16 cellular contexts compared by ENCODE assay signal in genomic region chrX:17803449-17803848, GRCh38. TPM values are rescaled to one million over a fixed set of nuclear protein-coding genes. Genes with fewer than 3 reads are reported as not detected.
DNase-seq lines count a peak whose midpoint lies in the region; ATAC-seq and TF ChIP-seq lines count a peak whose summit lies in the region.
"Had no signal": no experiment of that assay in that cellular context is flagged by ENCODE, and none has a peak within 500 bp of the region (broad histone marks: within the 10 kb centered on the region; RNA-seq: fewer than 3 reads in every experiment).

No MANE protein-coding gene starts in this region.

- peaks cover 4% of the 10 kb centered on the region for H3K27me3 Mint-ChIP-seq in neural progenitor cell (ENCODE audit: insufficient read depth, low read depth)
- H3K27me3 Mint-ChIP-seq: CD4-positive, alpha-beta memory T cell had no signal

- no peak overlapping the region for H2AFZ ChIP-seq in PC-3 (ENCODE audit: low read length)
- H2AFZ ChIP-seq in neural progenitor cell (replicated peaks): no peak overlapping the region

- TF ChIP-seq CTCF in PC-3 (conservative IDR thresholded peaks at IDR 0.05; ENCODE audit: low read depth, low read length): no peak
- no peak for TF ChIP-seq CTCF in neural progenitor cell (IDR thresholded peaks at IDR 0.05)

- H3K36me3 Mint-ChIP-seq in neural progenitor cell: peaks cover 6% of the 10 kb centered on the region
- H3K36me3 Mint-ChIP-seq: CD4-positive, alpha-beta memory T cell had no signal

- POLR2A ChIA-PET in PC-3 (lab: Charles Lee; ENCODE audit: unreplicated experiment): no interaction called here

- H3F3A ChIP-seq in PC-3 (ENCODE audit: low read length, unreplicated experiment): no peaks in the 10 kb centered on the region
- H3F3A ChIP-seq in neural progenitor cell (ENCODE audit: low read depth): no peaks in the 10 kb centered on the region

- CTCF ChIA-PET in PC-3 (lab: Charles Lee): no interaction called here

- H3K4me2 ChIP-seq in PC-3 (ENCODE audit: low read length): no peak overlapping the region
- no peak overlapping the region for H3K4me2 ChIP-seq in neural progenitor cell

- no peaks in the 10 kb centered on the region for H4K20me1 ChIP-seq in PC-3 (ENCODE audit: low read length)
- H4K20me1 ChIP-seq in neural progenitor cell (ENCODE audit: low read depth): no peaks in the 10 kb centered on the region

- H3K79me2 ChIP-seq in PC-3 (ENCODE audit: low read length) (no peaks in the 10 kb centered on the region), neural progenitor cell (ENCODE audit: low read depth) (no peaks in the 10 kb centered on the region)

- H3K4me3 Mint-ChIP-seq in neural progenitor cell: no peak overlapping the region
- H3K4me3 Mint-ChIP-seq: CD4-positive, alpha-beta memory T cell; H9 had no signal

- peak; percentile 78 for DNase-seq in Caki2 (ENCODE audit: low read depth)
- DNase-seq in PC-3: peak; percentile 42
- DNase-seq in glomerular visceral epithelial cell (ENCODE audit: extremely low spot score): peak; percentile 0
- no peak for DNase-seq in neural progenitor cell (ENCODE audit: low spot score)
- no peak for DNase-seq in MG63
- DNase-seq in amniotic stem cell (lab: John Stamatoyannopoulos, UW): no peak
- DNase-seq: CD4-positive, alpha-beta memory T cell; DMS153; DMS79 treated with DMSO at 0.1 percent for 48 hours; EL; H9 had no signal

- H3K27ac Mint-ChIP-seq in neural progenitor cell: peak overlapping the region; percentile 92
- H3K27ac Mint-ChIP-seq: CD4-positive, alpha-beta memory T cell; H9 had no signal

- H3K4me1 ChIP-seq in PC-3 (ENCODE audit: insufficient read depth, low read length): no peaks in the 10 kb centered on the region
- H3K4me1 ChIP-seq in neural progenitor cell: no peaks in the 10 kb centered on the region

- no peaks in the 10 kb centered on the region for H3K36me3 ChIP-seq in PC-3 (ENCODE audit: low read depth, low read length)
- no peaks in the 10 kb centered on the region for H3K36me3 ChIP-seq in neural progenitor cell
- no peaks in the 10 kb centered on the region for H3K36me3 ChIP-seq in MG63
- H3K36me3 ChIP-seq: BE2C had no signal

- ATAC-seq in PC-3: peak; percentile 50
- ATAC-seq in GM18861 (IDR thresholded peaks at IDR 0.05; ENCODE audit: unreplicated experiment): no peak
- no peak for ATAC-seq in GM18867 (IDR thresholded peaks at IDR 0.05; ENCODE audit: unreplicated experiment)
- ATAC-seq: HepG2 had no signal

- peaks cover 55% of the 10 kb centered on the region for H3K4me1 Mint-ChIP-seq in neural progenitor cell
- H3K4me1 Mint-ChIP-seq: CD4-positive, alpha-beta memory T cell; H9 had no signal

- H3K4me3 ChIP-seq in PC-3 (ENCODE audit: low read length): no peak overlapping the region
- H3K4me3 ChIP-seq in neural progenitor cell: no peak overlapping the region
- H3K4me3 ChIP-seq in MG63: no peak overlapping the region

- intact Hi-C loops in PC-3 (cut with micrococcal nuclease): no loop called here

- H3K27ac ChIP-seq in PC-3 (ENCODE audit: low read length) (no peak overlapping the region), neural progenitor cell (no peak overlapping the region)
- H3K27ac ChIP-seq: C4-2B had no signal

- H3K9ac ChIP-seq in PC-3 (ENCODE audit: low read length): no peak overlapping the region
- no peak overlapping the region for H3K9ac ChIP-seq in neural progenitor cell

- H3K27me3 ChIP-seq in PC-3 (ENCODE audit: low read length) (no peaks in the 10 kb centered on the region), neural progenitor cell (no peaks in the 10 kb centered on the region), MG63 (no peaks in the 10 kb centered on the region)
- H3K27me3 ChIP-seq: BE2C had no signal

- no peaks in the 10 kb centered on the region for H3K9me2 ChIP-seq in PC-3 (replicated peaks; ENCODE audit: low read length)

- no TSS peak for BruUV-seq in PC-3 (replicated peaks; lab: Mats Ljungman, UMichigan)

- in situ Hi-C loops in Caki2 (cut with HindIII; ENCODE audit: low pct_unique_long_range_greater_than_20kb, low sequenced_read_pairs): no loop called here

- H3K9me3 Mint-ChIP-seq in neural progenitor cell: peaks cover 7% of the 10 kb centered on the region

- H3K9me3 ChIP-seq in PC-3 (ENCODE audit: low read length): no peaks in the 10 kb centered on the region
- H3K9me3 ChIP-seq in neural progenitor cell (ENCODE audit: low read depth): no peaks in the 10 kb centered on the region
- H3K9me3 ChIP-seq in MG63: no peaks in the 10 kb centered on the region
- H3K9me3 ChIP-seq: BE2C had no signal

RNA-seq across cellular contexts. Expression of gene RAI2, which starts 57.6 kb away (rescaled TPM):
- total RNA-seq in Caki2 (2014; rRNA removed; shearing (Covaris generic); ENCODE audit: low replicate concordance): 0.24 TPM in 1 of 2 replicates, not detected in the other
- 0.66 and 2.1 TPM in 2 replicates for total RNA-seq in PC-3 (2014; rRNA removed)
- total RNA-seq in neural progenitor cell (ENCODE audit: low replicate concordance): 0.59 TPM in 1 of 2 replicates, not detected in the other
- not detected in 2 replicates for total RNA-seq in MG63 (2014; rRNA removed; shearing (Covaris generic); ENCODE audit: low replicate concordance)
- total RNA-seq: HepG2 had no signal

Comparison
In these comparisons a context has a peak if more than half of its experiments do, and no peak if none do; other contexts are left out.
1. DNase-seq: peak in Caki2 (single experiment), PC-3 (single experiment) and glomerular visceral epithelial cell (single experiment); none in neural progenitor cell (single experiment), MG63 (single experiment) and amniotic stem cell (single experiment).